13 cellular contexts compared by ENCODE assay signal in the genomic region with DNA sequence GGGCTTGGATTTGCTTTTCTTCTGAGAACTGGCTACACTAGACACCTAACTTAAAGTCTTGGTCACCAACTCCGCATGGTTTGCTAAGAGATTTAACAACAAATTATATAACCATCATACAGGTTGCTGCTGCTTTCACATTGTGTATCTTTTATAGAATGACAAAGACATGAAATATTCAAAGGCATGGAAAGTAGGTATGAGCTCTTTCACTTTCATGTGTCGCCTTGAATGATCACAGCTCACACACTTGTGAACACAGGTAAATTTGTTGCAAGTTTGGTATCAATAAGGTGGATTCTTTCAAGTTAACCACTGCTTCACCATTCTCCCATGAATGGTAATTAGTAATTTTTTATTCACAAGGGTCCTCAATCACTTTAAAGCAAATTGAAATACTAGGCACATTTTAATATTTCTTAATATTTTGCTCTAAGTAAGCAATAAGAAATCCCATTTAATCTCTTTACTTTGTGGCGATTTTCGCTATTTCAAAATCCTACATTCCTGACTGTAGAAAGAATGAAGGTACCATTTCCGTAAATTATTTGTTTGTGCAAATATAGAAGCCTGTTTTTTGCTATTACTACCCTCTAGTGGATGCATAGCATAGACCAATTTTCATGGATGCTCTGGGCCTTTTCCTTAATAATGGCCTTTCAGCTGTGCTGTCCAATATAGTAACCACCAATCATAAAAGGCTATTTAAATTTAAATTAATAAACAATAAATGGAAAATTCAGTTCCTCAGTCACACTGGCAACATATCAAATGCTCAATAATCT.
DNase-seq lines count a peak whose midpoint lies in the region; ATAC-seq and TF ChIP-seq lines count a peak whose summit lies in the region.
"Had no signal": no experiment of that assay in that cellular context is flagged by ENCODE, and none has a peak within 500 bp of the region (broad histone marks: within the 10 kb centered on the region; RNA-seq: fewer than 3 reads in every experiment).

No MANE protein-coding gene starts in this region.

- no peak overlapping the region for H3K9ac ChIP-seq in adipocyte (ENCODE audit: low read length)

- H3K27me3 ChIP-seq in GM06990 (replicated peaks; ENCODE audit: control insufficient read depth, insufficient read depth, low read length) (no peaks in the 10 kb centered on the region), adipocyte (replicated peaks; ENCODE audit: control insufficient read depth, insufficient read depth, low read length) (no peaks in the 10 kb centered on the region)
- H3K27me3 ChIP-seq: uterus had no signal

- peak; percentile 25 for TF ChIP-seq CTCF in GM06990 (IDR thresholded peaks at IDR 0.05; ENCODE audit: insufficient read depth, low read length, poor library complexity, severe bottlenecking)

- in situ Hi-C loops in ACHN (cut with HindIII; ENCODE audit: low pct_ligation_motif_present, low pct_unique_long_range_greater_than_20kb, low sequenced_read_pairs): no loop called here

- H3K4me1 ChIP-seq in adipocyte (ENCODE audit: control insufficient read depth, insufficient read depth, low read length): no peaks in the 10 kb centered on the region
- H3K4me1 ChIP-seq: uterus had no signal

- ATAC-seq in GM19324 (IDR thresholded peaks at IDR 0.05; ENCODE audit: low FRiP score, unreplicated experiment): no peak
- ATAC-seq in HG03097 (IDR thresholded peaks at IDR 0.05; ENCODE audit: low FRiP score, unreplicated experiment): no peak
- ATAC-seq: activated CD4-positive, CD25-positive, alpha-beta regulatory T cell treated with anti-CD3 and anti-CD28 coated beads, Interleukin-2, amount 50 U/mL, for 24 hours; natural killer cell had no signal

- no peaks in the 10 kb centered on the region for H3K36me3 ChIP-seq in GM06990 (ENCODE audit: control insufficient read depth, insufficient read depth, low read length)
- no peaks in the 10 kb centered on the region for H3K36me3 ChIP-seq in adipocyte (ENCODE audit: control insufficient read depth, insufficient read depth, low read length, severe bottlenecking)
- H3K36me3 ChIP-seq: uterus had no signal

- DNase-seq in ACHN (peak; percentile 1), GM06990 (ENCODE audit: extremely low read depth, insufficient read length) (no peak), adipocyte (ENCODE audit: low read depth) (peak; percentile 19), iris pigment epithelial cell (ENCODE audit: low read depth) (peak; percentile 9), NAMALWA (ENCODE audit: low spot score) (no peak)
- no peak for DNase-seq in stimulated activated naive CD4-positive, alpha-beta T cell (lab: John Stamatoyannopoulos, UW)
- DNase-seq: foreskin melanocyte; natural killer cell; stimulated activated CD8-positive, alpha-beta memory T cell treated with anti-CD3 and anti-CD28 coated beads, Interleukin-4, amount 100 ng/mL, for 48 hours; uterus had no signal

- no peak overlapping the region for H3K4me3 ChIP-seq in GM06990 (replicated peaks; ENCODE audit: low read depth, low read length)
- H3K4me3 ChIP-seq in adipocyte (ENCODE audit: low read length): no peak overlapping the region
- H3K4me3 ChIP-seq: uterus had no signal

- no peaks in the 10 kb centered on the region for H3K9me3 ChIP-seq in adipocyte (ENCODE audit: control insufficient read depth, low read length)
- H3K9me3 ChIP-seq: uterus had no signal

Comparison
In these comparisons a context has a peak if more than half of its experiments do, and no peak if none do; other contexts are left out.
1. DNase-seq: peak in ACHN (single experiment), adipocyte (single experiment) and iris pigment epithelial cell (single experiment); none in GM06990 (single experiment), stimulated activated naive CD4-positive, alpha-beta T cell (0 of 6) and NAMALWA (single experiment).